In genomic region chr5:174120436-174120835, GRCh38 we compare ENCODE assay signal across 15 cellular contexts.
DNase-seq lines count a peak whose midpoint lies in the region; TF ChIP-seq lines count a peak whose summit lies in the region.
"Had no signal": no experiment of that assay in that cellular context is flagged by ENCODE, and none has a peak within 500 bp of the region (broad histone marks: within the 10 kb centered on the region; RNA-seq: fewer than 3 reads in every experiment).

No MANE protein-coding gene starts in this region.

- no peak overlapping the region for H3K4me3 ChIP-seq in dorsolateral prefrontal cortex
- H3K4me3 ChIP-seq: A549, GM23248 had no signal

- no peaks in the 10 kb centered on the region for H3K27me3 ChIP-seq in dorsolateral prefrontal cortex

- peak overlapping the region; percentile 38 for H3K27ac ChIP-seq in angular gyrus (ENCODE audit: low read depth, low read length)
- H3K27ac ChIP-seq in dorsolateral prefrontal cortex, result peak overlapping the region; percentile 7 to 95 (median 86)
- H3K27ac ChIP-seq: A549, GM23248 had no signal

- TF ChIP-seq CTCF in dorsolateral prefrontal cortex (IDR thresholded peaks at IDR 0.05 in 54 of 56, conservative IDR thresholded peaks at IDR 0.05 in 2 of 56; ENCODE audit: low read depth in 1 of 56, partially characterized antibody in 56 of 56), result no peak

- intact Hi-C loops in dorsolateral prefrontal cortex (cut with DNase I), result no loop called here

- DNase-seq in dorsolateral prefrontal cortex (no peak), pons (ENCODE audit: low spot score) (peak; percentile 42), NCI-H1930 (lab: John Stamatoyannopoulos, UW) (no peak), dermis blood vessel endothelial cell (no peak), mesenteric fat pad (ENCODE audit: low spot score) (no peak), GDM1 (lab: John Stamatoyannopoulos, UW) (no peak)
- DNase-seq: CD8-positive, alpha-beta T cell; COR-L47; DMS153; DMS79 treated with DMSO at 0.1 percent for 48 hours; EL; GM23248; H7 had no signal
